In the genomic region with DNA sequence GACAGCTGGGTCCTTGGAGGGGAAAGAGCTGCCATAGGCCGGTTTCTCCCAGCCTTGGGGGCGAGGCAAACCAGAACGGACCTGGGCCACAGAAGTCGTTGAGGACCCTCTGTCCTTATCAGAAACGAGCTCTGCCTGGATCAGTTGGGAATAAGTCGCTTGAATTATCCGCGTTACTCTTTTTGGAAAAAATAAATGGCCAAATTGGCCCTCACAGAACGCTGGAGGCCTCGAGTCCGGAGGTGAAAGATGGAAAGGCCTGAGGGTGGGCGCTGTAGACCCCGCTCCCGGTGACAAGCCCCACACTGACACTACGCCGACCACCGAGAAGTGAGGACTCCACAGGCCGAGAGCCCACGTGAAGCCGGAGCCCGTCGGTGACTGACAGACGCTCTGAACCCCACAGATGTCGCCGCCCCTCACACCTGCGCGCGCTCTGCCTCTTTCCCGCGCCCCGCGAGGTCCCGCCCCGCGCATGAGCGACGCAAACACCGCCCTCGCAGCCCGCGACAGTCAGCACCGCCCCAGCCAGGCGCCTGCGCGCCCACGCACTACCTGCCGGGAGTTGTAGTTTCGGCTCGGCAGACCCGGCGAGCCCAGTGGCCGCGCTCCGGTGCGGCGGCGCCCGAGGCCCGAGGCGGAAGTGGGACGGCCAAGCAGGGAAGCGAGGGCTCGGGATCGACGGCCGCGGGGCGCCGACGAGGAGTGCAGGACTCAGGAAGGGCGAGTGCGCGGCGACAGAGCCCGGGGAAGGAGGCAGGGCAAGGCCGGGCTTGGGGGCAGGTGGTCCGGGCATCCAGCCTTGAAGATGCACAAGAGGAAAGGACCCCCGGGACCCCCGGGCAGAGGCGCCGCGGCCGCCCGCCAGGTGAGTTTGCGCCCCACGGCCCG, we compare ENCODE assay signal across 8 cellular contexts. TPM values are rescaled to one million over a fixed set of nuclear protein-coding genes. Genes with fewer than 3 reads are reported as not detected.
A peak's percentile ranks its signal among the peaks of the same experiment; 100 is the strongest.
DNase-seq lines count a peak whose midpoint lies in the region; ATAC-seq and TF ChIP-seq lines count a peak whose summit lies in the region.

A gene (minus strand): TSS at position 484 of the 891 bp plus-strand sequence. CDS start 1,225 bp downstream, outside the sequence.
A gene (plus strand): TSS at position 568 of the 891 bp plus-strand sequence. CDS start 241 bp downstream, at position 809.

- peak; percentile 89 for ATAC-seq in HG03175 (IDR thresholded peaks at IDR 0.05; ENCODE audit: unreplicated experiment)

- in situ Hi-C loops in GM18951 (cut with MboI; ENCODE audit: low sequenced_read_pairs, unreplicated experiment) = no loop called here

- no peak for TF ChIP-seq CTCF in choroid plexus epithelial cell (conservative IDR thresholded peaks at IDR 0.05; ENCODE audit: low read depth, low read length)

- peak within 1 kb of the TSS; percentile 86 for H3K4me3 ChIP-seq in choroid plexus epithelial cell (ENCODE audit: low read depth, low read length)

- TF ChIP-seq POLR2A in GM18951 (IDR thresholded peaks at IDR 0.05; ENCODE audit: extremely low read depth, insufficient read depth, insufficient read length) = peak; percentile 70

- H3K27ac ChIP-seq in layer of hippocampus (ENCODE audit: low read depth, low read length) = peak within 1 kb of the TSS; percentile 65

- H3K27me3 ChIP-seq in layer of hippocampus (ENCODE audit: control insufficient read depth, insufficient read depth, low read length) = no peaks in the 10 kb centered on the region

- DNase-seq in AG08396 (ENCODE audit: low spot score) (peak; percentile 100), NCI-H460 (ENCODE audit: extremely low read depth, low read depth) (peak; percentile 76), choroid plexus epithelial cell (ENCODE audit: low read depth) (peak; percentile 83)
- DNase-seq in activated CD4-positive, alpha-beta T cell treated with anti-CD3 and anti-CD28 coated beads for 24 hours (ENCODE audit: low read depth in 2 of 2) = peak; percentile 92 to 96
- DNase-seq in stimulated activated CD4-positive, alpha-beta T cell treated with anti-CD3 and anti-CD28 coated beads, Interleukin-1b, Interleukin-23, amount 100 ng/mL, for 24 hours (ENCODE audit: low read depth in 4 of 4, low spot score in 1 of 4) = peak; percentile 89 to 97 (median 92)

RNA-seq across cellular contexts. Expression of the first gene that starts in this region (rescaled TPM):
- total RNA-seq in NCI-H460 (2014; rRNA removed; shearing (Covaris generic)) = 0.50 TPM in 1 of 2 replicates, not detected in the other
- polyA plus RNA-seq in NCI-H460 (2014; cell fraction: nucleus; rRNA removed) = 1.2 and 1.7 TPM in 2 replicates

RNA-seq across cellular contexts. Expression of the second gene that starts in this region (rescaled TPM):
- 13.8 and 15.5 TPM in 2 replicates for total RNA-seq in NCI-H460 (2014; rRNA removed; shearing (Covaris generic))
- polyA plus RNA-seq in NCI-H460 (2014; cell fraction: nucleus; rRNA removed) = 43.9 and 62.2 TPM in 2 replicates

Comparison
In these comparisons a context has a peak if more than half of its experiments do, and no peak if none do; other contexts are left out.
1. Peak in every context shown above with its lines: DNase-seq, ATAC-seq, H3K4me3 ChIP-seq and H3K27ac ChIP-seq.